In the genomic region with DNA sequence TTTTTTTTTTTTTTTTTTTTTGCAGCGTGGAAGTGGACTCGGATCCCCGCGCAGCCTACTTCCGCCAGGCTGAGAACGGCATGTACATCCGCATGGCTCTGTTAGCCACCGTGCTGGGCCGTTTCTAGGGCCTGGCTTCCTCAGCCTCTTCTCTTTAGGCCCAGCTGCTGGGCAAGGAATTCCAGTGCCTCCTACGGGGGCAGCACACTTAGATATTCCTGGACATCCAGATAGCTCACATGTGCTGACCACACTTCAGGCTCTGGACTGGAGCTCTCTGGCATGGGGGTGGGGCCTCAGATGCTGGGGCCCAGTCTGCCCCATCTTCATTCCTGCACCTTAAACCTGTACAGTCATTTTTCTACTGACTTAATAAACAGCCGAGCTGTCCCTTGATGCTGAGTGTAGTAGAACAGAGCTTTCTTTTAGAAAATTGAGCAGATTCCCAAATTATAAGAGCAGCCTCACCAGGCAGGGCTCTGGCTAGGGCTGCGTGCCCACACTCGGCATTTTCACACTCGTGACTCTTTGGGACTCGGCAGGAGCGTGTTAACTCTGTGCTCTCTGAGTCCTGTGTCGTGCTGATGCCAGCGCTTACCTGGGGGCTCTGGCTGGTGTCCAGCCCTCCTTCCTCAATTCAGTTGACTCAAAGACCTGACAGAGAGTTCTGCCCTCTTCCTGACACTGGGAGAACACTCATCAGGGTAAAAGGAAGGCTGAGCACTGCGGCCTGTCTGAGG, we compare ENCODE assay signal across 24 cellular contexts. TPM values are rescaled to one million over a fixed set of nuclear protein-coding genes. Genes with fewer than 3 reads are reported as not detected.
"Had no signal": no experiment of that assay in that cellular context is flagged by ENCODE, and none has a peak within 500 bp of the region (broad histone marks: within the 10 kb centered on the region; RNA-seq: fewer than 3 reads in every experiment).

No MANE protein-coding gene starts in this region.

- H3K4me1 ChIP-seq: lower lobe of right lung, suprapubic skin, transverse colon, uterus had no signal

- H3K4me3 ChIP-seq: gastrocnemius medialis, lower lobe of right lung, skin epidermis, suprapubic skin, transverse colon, uterus had no signal

- DNase-seq: activated CD4-positive, alpha-beta T cell treated with anti-CD3 and anti-CD28 coated beads, Interleukin-2, amount 10 ng/mL, durations not matched to agents 24 days and 14 days; activated CD8-positive, alpha-beta T cell treated with anti-CD3 and anti-CD28 coated beads for 36 hours; activated naive CD4-positive, alpha-beta T cell treated with anti-CD3 and anti-CD28 coated beads for 36 hours; activated T-cell treated with anti-CD3 and anti-CD28 coated beads, Interleukin-2, amount 50 U/mL, for 24 hours; anterior cingulate cortex; cortex of kidney; effector CD4-positive, alpha-beta T cell; gastrocnemius medialis; head of caudate nucleus; lower lobe of right lung; occipital lobe; retina; stimulated activated CD4-positive, alpha-beta T cell treated with anti-CD3 and anti-CD28 coated beads, Interleukin-15, amount 100 ng/mL, for 24 hours; stimulated activated CD4-positive, alpha-beta T cell treated with anti-CD3 and anti-CD28 coated beads, Interleukin-2, amount 100 ng/mL, for 48 hours; stimulated activated naive CD8-positive, alpha-beta T cell treated with anti-CD3 and anti-CD28 coated beads, Interleukin-15, amount 100 ng/mL, for 72 hours; T-helper 1 cell; T1000; transverse colon; uterus had no signal

- ATAC-seq: activated CD8-positive, alpha-beta T cell treated with anti-CD3 and anti-CD28 coated beads for 36 hours; esophagus mucosa; gastrocnemius medialis; lower lobe of right lung; stimulated activated naive CD8-positive, alpha-beta T cell treated with anti-CD3 and anti-CD28 coated beads, Interleukin-15, amount 100 ng/mL, for 72 hours had no signal

- H3K27ac ChIP-seq: gastrocnemius medialis, lower lobe of right lung, skin epidermis, suprapubic skin, transverse colon, uterus had no signal

- H3K9me3 ChIP-seq: gastrocnemius medialis, lower lobe of right lung, suprapubic skin, transverse colon, uterus had no signal

- H3K36me3 ChIP-seq: uterus had no signal

- H3K27me3 ChIP-seq: gastrocnemius medialis, suprapubic skin, transverse colon, uterus had no signal

RNA-seq across cellular contexts. Expression of a gene that starts 19.3 kb away (rescaled TPM):
- total RNA-seq: esophagus mucosa, suprapubic skin had no signal
- polyA plus RNA-seq: neural cell had no signal

RNA-seq across cellular contexts. Expression of a gene that starts 31.7 kb away (rescaled TPM):
- total RNA-seq: activated CD4-positive, alpha-beta T cell treated with anti-CD3 and anti-CD28 coated beads, Interleukin-2, amount 10 ng/mL, durations not matched to agents 24 days and 14 days; activated CD8-positive, alpha-beta T cell treated with anti-CD3 and anti-CD28 coated beads for 36 hours; activated naive CD4-positive, alpha-beta T cell treated with anti-CD3 and anti-CD28 coated beads for 36 hours; activated T-helper 2 cell treated with anti-CD3 and anti-CD28 coated beads, Interferon-gamma antibody, Interleukin-2, Interleukin-4, amounts not matched to agents 10 μg/mL and 5 μg/mL and 100 μg/mL, durations not matched to agents 14 hours and 24 hours and 36 hours; esophagus mucosa; gastrocnemius medialis; lower lobe of right lung; occipital lobe; suprapubic skin; transverse colon had no signal
- polyA plus RNA-seq: neural cell had no signal
